Comparison of ENCODE assay signal across 8 cellular contexts in the genomic region with DNA sequence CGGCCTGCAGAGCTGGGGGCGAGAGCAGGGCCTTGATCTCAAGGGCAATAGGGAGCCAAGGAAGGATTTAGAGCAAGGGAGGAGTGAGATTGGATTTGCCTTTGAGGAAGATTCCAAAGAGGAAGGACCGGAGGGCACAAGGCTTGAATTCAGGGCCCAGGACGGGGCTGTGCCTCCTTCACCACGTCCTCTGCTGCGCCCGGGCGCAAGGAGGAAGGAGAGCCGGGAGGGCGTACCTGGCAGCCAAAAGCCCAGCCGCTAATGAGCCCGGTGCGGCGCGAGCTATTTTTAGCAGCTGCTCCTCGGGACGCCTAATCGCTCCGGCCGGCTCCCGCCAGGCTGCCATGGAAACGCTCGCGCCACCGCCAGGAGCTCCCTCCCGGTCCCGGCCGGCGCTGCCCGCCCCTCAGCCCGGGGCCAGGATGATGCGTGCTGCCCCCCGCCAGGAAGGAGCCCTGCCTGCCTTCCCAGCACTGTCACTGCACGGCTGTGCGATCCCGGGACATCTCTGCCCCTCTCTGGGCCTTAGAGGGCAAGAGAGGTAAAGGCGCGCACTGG. TPM values are rescaled to one million over a fixed set of nuclear protein-coding genes. Genes with fewer than 3 reads are reported as not detected.
DNase-seq lines count a peak whose midpoint lies in the region; ATAC-seq lines count a peak whose summit lies in the region.

No MANE protein-coding gene starts in this region.

- no peak overlapping the region for H4K8ac ChIP-seq in mesendoderm (ENCODE audit: low read depth, low read length)

- H3K27me3 ChIP-seq in mesendoderm (ENCODE audit: insufficient read depth, low read length, poor library complexity): no peaks in the 10 kb centered on the region

- H3K4me1 ChIP-seq in mesendoderm (ENCODE audit: control insufficient read depth, low read depth, low read length): peaks cover 4% of the 10 kb centered on the region

- H3K36me3 Mint-ChIP-seq in immature natural killer cell: peaks cover 5 to 9% (median 5%) of the 10 kb centered on the region in 3 donors
- H3K36me3 Mint-ChIP-seq in T-helper 2 cell treated with Interferon-gamma antibody and Interleukin-4, amounts not matched to agents 5 μg/mL and 100 μg/mL, for 36 hours (ENCODE audit: low read depth): peaks cover 5% of the 10 kb centered on the region

- no peak overlapping the region for H2BK5ac ChIP-seq in mesendoderm (ENCODE audit: low read length)

- H3K4me1 Mint-ChIP-seq in immature natural killer cell: no peaks in the 10 kb centered on the region
- no peaks in the 10 kb centered on the region for H3K4me1 Mint-ChIP-seq in T-helper 2 cell treated with Interferon-gamma antibody and Interleukin-4, amounts not matched to agents 5 μg/mL and 100 μg/mL, for 36 hours (ENCODE audit: low read depth)

- H3K23ac ChIP-seq in mesendoderm (ENCODE audit: low read length): no peak overlapping the region

- no peaks in the 10 kb centered on the region for H3K79me2 ChIP-seq in mesendoderm (ENCODE audit: control insufficient read depth, insufficient read depth, low read length)

- peaks cover 2 to 11% (median 11%) of the 10 kb centered on the region in 3 donors for H3K27me3 Mint-ChIP-seq in immature natural killer cell (ENCODE audit: low read depth in 3 of 3)
- H3K27me3 Mint-ChIP-seq in T-helper 2 cell treated with Interferon-gamma antibody and Interleukin-4, amounts not matched to agents 5 μg/mL and 100 μg/mL, for 36 hours (ENCODE audit: low read depth): no peaks in the 10 kb centered on the region

- no peak overlapping the region for H3K27ac Mint-ChIP-seq in immature natural killer cell
- no peak overlapping the region for H3K27ac Mint-ChIP-seq in T-helper 2 cell treated with Interferon-gamma antibody and Interleukin-4, amounts not matched to agents 5 μg/mL and 100 μg/mL, for 36 hours

- peaks cover 7 to 32% (median 14%) of the 10 kb centered on the region in 6 donors for H3K9me3 Mint-ChIP-seq in immature natural killer cell
- H3K9me3 Mint-ChIP-seq in T-helper 2 cell treated with Interferon-gamma antibody and Interleukin-4, amounts not matched to agents 5 μg/mL and 100 μg/mL, for 36 hours: peaks cover 19% of the 10 kb centered on the region

- no peak overlapping the region for H3K4me3 Mint-ChIP-seq in immature natural killer cell
- no peak overlapping the region for H3K4me3 Mint-ChIP-seq in T-helper 2 cell treated with Interferon-gamma antibody and Interleukin-4, amounts not matched to agents 5 μg/mL and 100 μg/mL, for 36 hours

- no peaks in the 10 kb centered on the region for H3K79me1 ChIP-seq in mesendoderm (ENCODE audit: low read length)

- DNase-seq in Ammon's horn (ENCODE audit: low spot score) (peak; percentile 58), NCI-H2081 treated with DMSO at 0.1 percent for 48 hours (lab: John Stamatoyannopoulos, UW) (peak; percentile 60), ecto neural progenitor cell (ENCODE audit: low spot score) (peak; percentile 93), mesendoderm (peak; percentile 96), immature natural killer cell (no peak), UCSD-AML1 (lab: John Stamatoyannopoulos, UW; ENCODE audit: unreplicated experiment) (no peak)
- no peak for DNase-seq in T-helper 2 cell treated with Interferon-gamma antibody and Interleukin-4, amounts not matched to agents 5 μg/mL and 100 μg/mL, for 36 hours (ENCODE audit: low spot score)

- no peak overlapping the region for H4K5ac ChIP-seq in mesendoderm (ENCODE audit: low read length)

- peak overlapping the region; percentile 46 for H3K27ac ChIP-seq in mesendoderm (ENCODE audit: low read depth, low read length)

- no peaks in the 10 kb centered on the region for H3K36me3 ChIP-seq in mesendoderm (ENCODE audit: control insufficient read depth, insufficient read depth, low read length)

- H2BK15ac ChIP-seq in mesendoderm (replicated peaks; ENCODE audit: low read depth): no peak overlapping the region

- H3K9ac ChIP-seq in mesendoderm (ENCODE audit: low read length): no peak overlapping the region

- no CpG with 5 or more reads among the region's 38 CpGs for WGBS in mesendoderm (ENCODE audit: extremely low coverage, insufficient coverage, low lambda C conversion rate)

- no peak for ATAC-seq in HG02763 (IDR thresholded peaks at IDR 0.05; ENCODE audit: unreplicated experiment)

- peak overlapping the region; percentile 65 for H3K56ac ChIP-seq in mesendoderm (ENCODE audit: low read length)

- H3K18ac ChIP-seq in mesendoderm (ENCODE audit: low read length): no peak overlapping the region

- H3K4ac ChIP-seq in mesendoderm (ENCODE audit: low read depth, low read length): no peak overlapping the region

- H3K4me2 ChIP-seq in mesendoderm (ENCODE audit: low read length): peak overlapping the region; percentile 50

- H2BK120ac ChIP-seq in mesendoderm (ENCODE audit: low read depth, low read length): no peak overlapping the region

- H3K4me3 ChIP-seq in mesendoderm (ENCODE audit: low read length): no peak overlapping the region

- no peak overlapping the region for H2AK5ac ChIP-seq in mesendoderm (ENCODE audit: low read length)

RNA-seq across cellular contexts. Expression of a gene that starts 31.3 kb away (rescaled TPM):
- polyA plus RNA-seq in mesendoderm (2013, experiment 1 of 2): 0.21 TPM
- 0.13 TPM for polyA plus RNA-seq in mesendoderm (2013, experiment 2 of 2)
- under 1 TPM in 1 of 3 donors, not detected in 2; 0.06 TPM for polyA plus RNA-seq in immature natural killer cell

Comparison
In these comparisons a context has a peak if more than half of its experiments do, and no peak if none do; other contexts are left out.
1. DNase-seq: peak in Ammon's horn (single experiment), NCI-H2081 treated with DMSO at 0.1 percent for 48 hours (single experiment), ecto neural progenitor cell (single experiment) and mesendoderm (single experiment); none in immature natural killer cell (0 of 3), UCSD-AML1 (single experiment) and T-helper 2 cell treated with Interferon-gamma antibody and Interleukin-4, amounts not matched to agents 5 μg/mL and 100 μg/mL, for 36 hours (single experiment).